1 cellular context compared by ENCODE assay signal in genomic region chr14:99603471-99603933, GRCh38.
TF ChIP-seq lines count a peak whose summit lies in the region.

No MANE protein-coding gene starts in this region.

TF ChIP-seq in HepG2, 621 proteins besides CTCF, POLR2A, EP300 and RAD21 (continued from another document and continues in another):
- TF ChIP-seq POGK (CRISPR knock-in tag; conservative IDR thresholded peaks at IDR 0.05), result peak; percentile 91
- peak; percentile 92; the same call in 1 of the 2 replicates for TF ChIP-seq AHR (CRISPR knock-in tag; IDR thresholded peaks at IDR 0.05)
- peak; percentile 100 for TF ChIP-seq RNF2 (conservative IDR thresholded peaks at IDR 0.05; ENCODE audit: low read depth)
- TF ChIP-seq TBX3 (IDR thresholded peaks at IDR 0.05; ENCODE audit: borderline replicate concordance), result no peak
- TF ChIP-seq, protein P1, sequence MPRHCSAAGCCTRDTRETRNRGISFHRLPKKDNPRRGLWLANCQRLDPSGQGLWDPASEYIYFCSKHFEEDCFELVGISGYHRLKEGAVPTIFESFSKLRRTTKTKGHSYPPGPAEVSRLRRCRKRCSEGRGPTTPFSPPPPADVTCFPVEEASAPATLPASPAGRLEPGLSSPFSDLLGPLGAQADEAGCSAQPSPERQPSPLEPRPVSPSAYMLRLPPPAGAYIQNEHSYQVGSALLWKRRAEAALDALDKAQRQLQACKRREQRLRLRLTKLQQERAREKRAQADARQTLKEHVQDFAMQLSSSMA (CRISPR knock-in tag; IDR thresholded peaks at IDR 0.05), result peak; percentile 85; the same call in 1 of the 2 replicates
- no peak for TF ChIP-seq SOX6 (IDR thresholded peaks at IDR 0.05)
- no peak for TF ChIP-seq SOX6 (CRISPR knock-in tag; IDR thresholded peaks at IDR 0.05)
- TF ChIP-seq RARG (CRISPR knock-in tag; IDR thresholded peaks at IDR 0.05; ENCODE audit: low read depth), result 0 out of 2 replicates have a peak, but pooled peaks have one; percentile 33
- TF ChIP-seq MIXL1 (CRISPR knock-in tag; IDR thresholded peaks at IDR 0.05), result 0 out of 2 replicates have a peak, but pooled peaks have one; percentile 40
- peak; percentile 67; the same call in 1 of the 2 replicates for TF ChIP-seq ZNF264 (CRISPR knock-in tag; IDR thresholded peaks at IDR 0.05)
- TF ChIP-seq ZFP82 (CRISPR knock-in tag; IDR thresholded peaks at IDR 0.05; ENCODE audit: borderline replicate concordance), result peak; percentile 93; the same call in 1 of the 2 replicates
- peak; percentile 98 for TF ChIP-seq ZNF253 (CRISPR knock-in tag; IDR thresholded peaks at IDR 0.05; ENCODE audit: borderline replicate concordance)
- peak; percentile 92; the same call in 1 of the 2 replicates for TF ChIP-seq KLF13 (CRISPR knock-in tag; IDR thresholded peaks at IDR 0.05)
- TF ChIP-seq ZBTB40 (IDR thresholded peaks at IDR 0.05), result no peak
- peak; percentile 95; the same call in 1 of the 2 replicates for TF ChIP-seq ZBTB40 (CRISPR knock-in tag; IDR thresholded peaks at IDR 0.05)
- peak; percentile 88 for TF ChIP-seq ZNF280B (CRISPR knock-in tag; IDR thresholded peaks at IDR 0.05; ENCODE audit: borderline replicate concordance)
- TF ChIP-seq, protein P2, sequence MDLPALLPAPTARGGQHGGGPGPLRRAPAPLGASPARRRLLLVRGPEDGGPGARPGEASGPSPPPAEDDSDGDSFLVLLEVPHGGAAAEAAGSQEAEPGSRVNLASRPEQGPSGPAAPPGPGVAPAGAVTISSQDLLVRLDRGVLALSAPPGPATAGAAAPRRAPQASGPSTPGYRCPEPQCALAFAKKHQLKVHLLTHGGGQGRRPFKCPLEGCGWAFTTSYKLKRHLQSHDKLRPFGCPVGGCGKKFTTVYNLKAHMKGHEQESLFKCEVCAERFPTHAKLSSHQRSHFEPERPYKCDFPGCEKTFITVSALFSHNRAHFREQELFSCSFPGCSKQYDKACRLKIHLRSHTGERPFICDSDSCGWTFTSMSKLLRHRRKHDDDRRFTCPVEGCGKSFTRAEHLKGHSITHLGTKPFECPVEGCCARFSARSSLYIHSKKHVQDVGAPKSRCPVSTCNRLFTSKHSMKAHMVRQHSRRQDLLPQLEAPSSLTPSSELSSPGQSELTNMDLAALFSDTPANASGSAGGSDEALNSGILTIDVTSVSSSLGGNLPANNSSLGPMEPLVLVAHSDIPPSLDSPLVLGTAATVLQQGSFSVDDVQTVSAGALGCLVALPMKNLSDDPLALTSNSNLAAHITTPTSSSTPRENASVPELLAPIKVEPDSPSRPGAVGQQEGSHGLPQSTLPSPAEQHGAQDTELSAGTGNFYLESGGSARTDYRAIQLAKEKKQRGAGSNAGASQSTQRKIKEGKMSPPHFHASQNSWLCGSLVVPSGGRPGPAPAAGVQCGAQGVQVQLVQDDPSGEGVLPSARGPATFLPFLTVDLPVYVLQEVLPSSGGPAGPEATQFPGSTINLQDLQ (CRISPR knock-in tag; IDR thresholded peaks at IDR 0.05), result peak; percentile 94
- no peak for TF ChIP-seq MZF1 (CRISPR knock-in tag; IDR thresholded peaks at IDR 0.05; ENCODE audit: borderline replicate concordance)
- TF ChIP-seq RXRB (CRISPR knock-in tag; IDR thresholded peaks at IDR 0.05; ENCODE audit: borderline replicate concordance), result no peak
- peak; percentile 96 for TF ChIP-seq ZNF446 (CRISPR knock-in tag; IDR thresholded peaks at IDR 0.05)
- no peak for TF ChIP-seq ZNF20 (CRISPR knock-in tag; IDR thresholded peaks at IDR 0.05)
- peak; percentile 88; the same call in 1 of the 2 replicates for TF ChIP-seq NRL (CRISPR knock-in tag; IDR thresholded peaks at IDR 0.05; ENCODE audit: borderline replicate concordance)
- TF ChIP-seq, protein P3, sequence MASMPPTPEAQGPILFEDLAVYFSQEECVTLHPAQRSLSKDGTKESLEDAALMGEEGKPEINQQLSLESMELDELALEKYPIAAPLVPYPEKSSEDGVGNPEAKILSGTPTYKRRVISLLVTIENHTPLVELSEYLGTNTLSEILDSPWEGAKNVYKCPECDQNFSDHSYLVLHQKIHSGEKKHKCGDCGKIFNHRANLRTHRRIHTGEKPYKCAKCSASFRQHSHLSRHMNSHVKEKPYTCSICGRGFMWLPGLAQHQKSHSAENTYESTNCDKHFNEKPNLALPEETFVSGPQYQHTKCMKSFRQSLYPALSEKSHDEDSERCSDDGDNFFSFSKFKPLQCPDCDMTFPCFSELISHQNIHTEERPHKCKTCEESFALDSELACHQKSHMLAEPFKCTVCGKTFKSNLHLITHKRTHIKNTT (CRISPR knock-in tag; IDR thresholded peaks at IDR 0.05), result no peak
- peak; percentile 75; the same call in 1 of the 2 replicates for TF ChIP-seq ARID2 (CRISPR knock-in tag; IDR thresholded peaks at IDR 0.05; ENCODE audit: borderline replicate concordance)
- TF ChIP-seq ZNF451 (CRISPR knock-in tag; IDR thresholded peaks at IDR 0.05), result peak; percentile 99
- TF ChIP-seq LCORL (IDR thresholded peaks at IDR 0.05), result no peak
- TF ChIP-seq LCORL (CRISPR knock-in tag; IDR thresholded peaks at IDR 0.05), result no peak
- TF ChIP-seq ELF3 (CRISPR knock-in tag; IDR thresholded peaks at IDR 0.05), result peak; percentile 64
- TF ChIP-seq ZNF703 (CRISPR knock-in tag; IDR thresholded peaks at IDR 0.05; ENCODE audit: borderline replicate concordance), result peak; percentile 87
- TF ChIP-seq NFE2L1 (CRISPR knock-in tag; IDR thresholded peaks at IDR 0.05; ENCODE audit: borderline replicate concordance), result 0 out of 2 replicates have a peak, but pooled peaks have one; percentile 88
- no peak for TF ChIP-seq ATM (IDR thresholded peaks at IDR 0.05; ENCODE audit: borderline replicate concordance)
- peak; percentile 62 for TF ChIP-seq PHF20 (CRISPR knock-in tag; IDR thresholded peaks at IDR 0.05)
- TF ChIP-seq, protein P4, sequence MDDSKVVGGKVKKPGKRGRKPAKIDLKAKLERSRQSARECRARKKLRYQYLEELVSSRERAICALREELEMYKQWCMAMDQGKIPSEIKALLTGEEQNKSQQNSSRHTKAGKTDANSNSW (CRISPR knock-in tag; IDR thresholded peaks at IDR 0.05; ENCODE audit: borderline replicate concordance), result peak; percentile 98; the same call in 1 of the 2 replicates
- 0 out of 2 replicates have a peak, but pooled peaks have one; percentile 65 for TF ChIP-seq ZNF510 (CRISPR knock-in tag; IDR thresholded peaks at IDR 0.05; ENCODE audit: low read depth)
- no peak for TF ChIP-seq POLR2G (IDR thresholded peaks at IDR 0.05; ENCODE audit: low read depth, low read length)
- no peak for TF ChIP-seq NBN (conservative IDR thresholded peaks at IDR 0.05)
- peak; percentile 95 for TF ChIP-seq ZNF256 (CRISPR knock-in tag; conservative IDR thresholded peaks at IDR 0.05)
- peak; percentile 56; the same call in 1 of the 2 replicates for TF ChIP-seq ZNF503 (CRISPR knock-in tag; IDR thresholded peaks at IDR 0.05)
- TF ChIP-seq ZSCAN12 (CRISPR knock-in tag; IDR thresholded peaks at IDR 0.05), result peak; percentile 98
- no peak for TF ChIP-seq ZNF713 (CRISPR knock-in tag; IDR thresholded peaks at IDR 0.05)
- TF ChIP-seq CSRNP1 (CRISPR knock-in tag; IDR thresholded peaks at IDR 0.05), result peak; percentile 88; the same call in 1 of the 2 replicates
- TF ChIP-seq ZNF431 (CRISPR knock-in tag; IDR thresholded peaks at IDR 0.05; ENCODE audit: borderline replicate concordance, low read depth), result peak; percentile 84
